ENCODE assay signal across 9 cellular contexts in the genomic region with DNA sequence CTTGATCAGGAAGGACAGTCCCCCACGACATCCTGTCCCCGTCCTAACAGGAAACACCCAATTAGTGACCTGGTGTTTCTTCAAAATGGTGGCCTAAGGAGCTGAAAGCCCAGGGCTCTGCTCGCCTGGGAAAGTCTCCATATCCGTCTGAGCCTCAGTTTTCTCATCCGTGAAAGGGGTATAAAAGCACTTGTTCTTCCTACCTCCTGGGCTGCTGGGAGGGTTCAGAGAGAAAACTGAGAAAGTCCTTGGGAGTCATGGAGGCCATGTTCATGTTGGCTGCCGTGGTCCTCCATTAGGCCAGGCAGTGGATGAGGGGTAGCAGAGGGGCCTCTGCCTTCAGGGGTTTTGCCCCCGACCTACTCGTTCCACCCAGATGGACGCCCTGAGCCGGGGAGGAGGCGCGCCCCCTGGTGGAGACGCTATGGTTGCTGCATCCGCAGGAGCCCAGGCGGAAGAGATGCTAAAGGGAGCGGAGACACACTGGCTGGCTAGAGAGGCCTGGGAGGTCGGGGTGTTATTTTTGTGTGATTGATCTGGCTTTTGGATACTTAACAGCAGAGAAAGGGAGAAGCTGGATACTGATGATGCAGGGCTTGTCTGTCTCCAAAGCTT.
A peak's percentile ranks its signal among the peaks of the same experiment; 100 is the strongest.
DNase-seq lines count a peak whose midpoint lies in the region; ATAC-seq, FAIRE-seq and TF ChIP-seq lines count a peak whose summit lies in the region.
"Had no signal": no experiment of that assay in that cellular context is flagged by ENCODE, and none has a peak within 500 bp of the region (broad histone marks: within the 10 kb centered on the region; RNA-seq: fewer than 3 reads in every experiment).

No MANE protein-coding gene starts in this region.

- H3K9me3 Mint-ChIP-seq in activated naive CD4-positive, alpha-beta T cell treated with anti-CD3 and anti-CD28 coated beads, Interleukin-2, amount 50 U/mL, for 72 hours, result no peaks in the 10 kb centered on the region
- H3K9me3 Mint-ChIP-seq in Caco-2 (ENCODE audit: unreplicated experiment), result no peaks in the 10 kb centered on the region

- TF ChIP-seq CTCF in Peyer's patch (IDR thresholded peaks at IDR 0.05) (peak; percentile 12 to 62 (median 29)), kidney (IDR thresholded peaks at IDR 0.05; ENCODE audit: borderline replicate concordance, extremely low read depth, insufficient read depth) (peak; percentile 31), Caco-2 (IDR thresholded peaks at IDR 0.05; ENCODE audit: insufficient read depth in 1 of 2, low read depth in 1 of 2, low read length in 1 of 2, severe bottlenecking in 1 of 2, unreplicated experiment in 1 of 2) (no peak)

- no peak for FAIRE-seq in kidney (lab: Jason Lieb, UNC)
- FAIRE-seq: islet of Langerhans had no signal

- H3K4me1 Mint-ChIP-seq in Caco-2 (ENCODE audit: low read depth, unreplicated experiment), result peaks cover 5% of the 10 kb centered on the region

- H3K36me3 ChIP-seq in Peyer's patch, result no peaks in the 10 kb centered on the region
- H3K36me3 ChIP-seq in kidney (ENCODE audit: control insufficient read depth in 1 of 2, insufficient read depth in 2 of 2, low read length in 2 of 2), result no peaks in the 10 kb centered on the region
- H3K36me3 ChIP-seq in Caco-2 (ENCODE audit: control insufficient read depth, insufficient read depth, low read length), result no peaks in the 10 kb centered on the region

- no TSS peak for BruUV-seq in Caco-2 (replicated peaks; lab: Mats Ljungman, UMichigan)

- H3K9ac ChIP-seq in kidney (ENCODE audit: low read length in 2 of 2), result no peak overlapping the region

- no peak for TF ChIP-seq POLR2A in Peyer's patch (IDR thresholded peaks at IDR 0.05)

- no peak overlapping the region for H3K4me3 Mint-ChIP-seq in Caco-2 (ENCODE audit: unreplicated experiment)

- H3K4me3 ChIP-seq in Peyer's patch, result no peak overlapping the region
- H3K4me3 ChIP-seq in kidney (ENCODE audit: low read length in 2 of 2), result no peak overlapping the region
- no peak overlapping the region for H3K4me3 ChIP-seq in Caco-2 (ENCODE audit: low read depth, low read length)

- ATAC-seq in activated naive CD4-positive, alpha-beta T cell treated with anti-CD3 and anti-CD28 coated beads, Interleukin-2, amount 50 U/mL, for 72 hours, result peak; percentile 28 to 56
- ATAC-seq in GM21381 (IDR thresholded peaks at IDR 0.05; ENCODE audit: unreplicated experiment), result no peak
- ATAC-seq in GM19395 (IDR thresholded peaks at IDR 0.05; ENCODE audit: unreplicated experiment), result no peak

- no peaks in the 10 kb centered on the region for H3K36me3 Mint-ChIP-seq in activated naive CD4-positive, alpha-beta T cell treated with anti-CD3 and anti-CD28 coated beads, Interleukin-2, amount 50 U/mL, for 72 hours
- no peaks in the 10 kb centered on the region for H3K36me3 Mint-ChIP-seq in Caco-2 (ENCODE audit: insufficient read depth, unreplicated experiment)

- intact Hi-C loops in kidney (cut with DNase I) (no loop called here), Caco-2 (cut with micrococcal nuclease; ENCODE audit: unreplicated experiment) (no loop called here)

- H3K27me3 Mint-ChIP-seq in Caco-2 (ENCODE audit: insufficient read depth, unreplicated experiment), result no peaks in the 10 kb centered on the region

- no peaks in the 10 kb centered on the region for H3K4me1 ChIP-seq in Peyer's patch
- H3K4me1 ChIP-seq in kidney (ENCODE audit: control insufficient read depth in 1 of 2, insufficient read depth in 1 of 2, low read depth in 1 of 2, low read length in 2 of 2), result no peaks in the 10 kb centered on the region
- H3K4me1 ChIP-seq in Caco-2, result peaks cover 5% of the 10 kb centered on the region

- peak; percentile 39 for DNase-seq in EH (ENCODE audit: low read depth)
- DNase-seq in Peyer's patch, result peak in 1 of 3 donors; percentile 34
- peak in 1 of 2 donors; percentile 70 for DNase-seq in activated naive CD4-positive, alpha-beta T cell treated with anti-CD3 and anti-CD28 coated beads, Interleukin-2, amount 50 U/mL, for 72 hours (ENCODE audit: low spot score in 2 of 2)
- DNase-seq in kidney, result no peak
- peak; percentile 18 to 36 for DNase-seq in stimulated activated CD8-positive, alpha-beta memory T cell treated with anti-CD3 and anti-CD28 coated beads, Interleukin-15, amount 100 ng/mL, for 48 hours (ENCODE audit: low read depth in 2 of 2)
- no peak for DNase-seq in Caco-2

- H3K27me3 ChIP-seq in Peyer's patch (no peaks in the 10 kb centered on the region), Caco-2 (replicated peaks; ENCODE audit: control insufficient read depth, insufficient read depth, low read length) (no peaks in the 10 kb centered on the region)

- POLR2A ChIA-PET in Caco-2 (lab: Charles Lee), result no interaction called here

- H3K27ac ChIP-seq in Peyer's patch, result no peak overlapping the region
- no peak overlapping the region for H3K27ac ChIP-seq in kidney (ENCODE audit: low read depth in 2 of 2, low read length in 2 of 2)

- CTCF ChIA-PET in Caco-2 (lab: Charles Lee), result interaction anchor here (0.5 kb wide), 1 partner anchor 61 kb away, joined by 3 read pairs; no protein-coding TSS in a partner anchor

- H3K9me3 ChIP-seq in Peyer's patch, result no peaks in the 10 kb centered on the region
- no peaks in the 10 kb centered on the region for H3K9me3 ChIP-seq in kidney (ENCODE audit: control insufficient read depth in 1 of 2, low read length in 2 of 2)
- no peaks in the 10 kb centered on the region for H3K9me3 ChIP-seq in Caco-2

- H3K27ac Mint-ChIP-seq in activated naive CD4-positive, alpha-beta T cell treated with anti-CD3 and anti-CD28 coated beads, Interleukin-2, amount 50 U/mL, for 72 hours, result peak overlapping the region in 1 of 2 donors; percentile 74
- no peak overlapping the region for H3K27ac Mint-ChIP-seq in Caco-2 (ENCODE audit: unreplicated experiment)

Comparison
In these comparisons a context has a peak if more than half of its experiments do, and no peak if none do; other contexts are left out.
1. DNase-seq: peak in EH (single experiment) and stimulated activated CD8-positive, alpha-beta memory T cell treated with anti-CD3 and anti-CD28 coated beads, Interleukin-15, amount 100 ng/mL, for 48 hours (2 of 2); none in kidney (single experiment) and Caco-2 (0 of 2).
2. CTCF ChIP-seq: peak in Peyer's patch (6 of 6) and kidney (single experiment); none in Caco-2 (0 of 2).
3. ATAC-seq: peak in activated naive CD4-positive, alpha-beta T cell treated with anti-CD3 and anti-CD28 coated beads, Interleukin-2, amount 50 U/mL, for 72 hours (2 of 2); none in GM21381 (single experiment) and GM19395 (single experiment).